1 cellular context compared by ENCODE assay signal in genomic region chr2:71856709-71857525, GRCh38.
TF ChIP-seq lines count a peak whose summit lies in the region.

No MANE protein-coding gene starts in this region.

TF ChIP-seq in SK-N-SH treated with all-trans-retinoic acid at 6 μM for 48 hours, 23 proteins besides CTCF, POLR2A, EP300 and RAD21 (continued from another document):
- no peak for TF ChIP-seq CSRNP3 (CRISPR knock-in tag; IDR thresholded peaks at IDR 0.05)
- TF ChIP-seq POU6F1 (CRISPR knock-in tag; IDR thresholded peaks at IDR 0.05; ENCODE audit: borderline replicate concordance, low read depth) = no peak
- TF ChIP-seq ZC3H10 (CRISPR knock-in tag; IDR thresholded peaks at IDR 0.05) = no peak
- no peak for TF ChIP-seq ZNF8 (CRISPR knock-in tag; IDR thresholded peaks at IDR 0.05)
